In genomic region chr9:110047955-110048472, GRCh38 we compare ENCODE assay signal across 8 cellular contexts.
A peak's percentile ranks its signal among the peaks of the same experiment; 100 is the strongest.
DNase-seq lines count a peak whose midpoint lies in the region; ATAC-seq and TF ChIP-seq lines count a peak whose summit lies in the region.

No MANE protein-coding gene starts in this region.

- peaks cover 0 to 5% (median 0%) of the 10 kb centered on the region in 7 donors for H3K9me3 Mint-ChIP-seq in CD14-positive monocyte
- no peaks in the 10 kb centered on the region for H3K9me3 Mint-ChIP-seq in naive thymus-derived CD8-positive, alpha-beta T cell

- peak overlapping the region; percentile 78 for H3K4me3 ChIP-seq in effector memory CD4-positive, alpha-beta T cell (ENCODE audit: insufficient read depth, low read depth, low read length, poor library complexity, severe bottlenecking)

- POLR2A ChIA-PET in naive thymus-derived CD8-positive, alpha-beta T cell (lab: Charles Lee), result interaction anchor here (1.6 kb wide), 1 partner anchor 81 kb away, joined by 4 read pairs; no protein-coding TSS in a partner anchor

- ATAC-seq in GM19025 (IDR thresholded peaks at IDR 0.05; ENCODE audit: low read depth, unreplicated experiment) (peak; percentile 16), HG03108 (IDR thresholded peaks at IDR 0.05; ENCODE audit: unreplicated experiment) (peak; percentile 13)
- ATAC-seq in naive thymus-derived CD8-positive, alpha-beta T cell, result peak; percentile 47 to 53

- H3K27me3 ChIP-seq in effector memory CD4-positive, alpha-beta T cell (replicated peaks; ENCODE audit: control insufficient read depth, insufficient read depth, low read length, poor library complexity, severe bottlenecking), result no peaks in the 10 kb centered on the region

- peak overlapping the region in 4 of 7 donors; percentile 38 to 74 (median 64) for H3K27ac Mint-ChIP-seq in CD14-positive monocyte
- peak overlapping the region in 2 of 10 donors; percentile 69 to 80 for H3K27ac Mint-ChIP-seq in naive thymus-derived CD8-positive, alpha-beta T cell

- peaks cover 5% of the 10 kb centered on the region for H3K4me1 ChIP-seq in effector memory CD4-positive, alpha-beta T cell (ENCODE audit: control insufficient read depth, insufficient read depth, low read length, poor library complexity, severe bottlenecking)

- peaks cover 24 to 32% (median 26%) of the 10 kb centered on the region in 3 donors for H3K27me3 Mint-ChIP-seq in CD14-positive monocyte (ENCODE audit: low read depth in 3 of 3)
- H3K27me3 Mint-ChIP-seq in naive thymus-derived CD8-positive, alpha-beta T cell, result peaks cover 6 to 55% (median 35%) of the 10 kb centered on the region in 5 donors

- H3K4me3 Mint-ChIP-seq in CD14-positive monocyte, result peak overlapping the region; percentile 93 to 96
- H3K4me3 Mint-ChIP-seq in naive thymus-derived CD8-positive, alpha-beta T cell, result peak overlapping the region; percentile 74 to 96 (median 89)

- no peak overlapping the region for H3K27ac ChIP-seq in effector memory CD4-positive, alpha-beta T cell (ENCODE audit: insufficient read depth, low read length, poor library complexity, severe bottlenecking)

- DNase-seq in CD14-positive monocyte (ENCODE audit: low spot score) (no peak), SHP77 (lab: John Stamatoyannopoulos, UW) (peak; percentile 57 to 69), mucosa of gallbladder (ENCODE audit: low spot score) (no peak), SKM-1 treated with dmso at 0.1 percent for 144 hours (lab: John Stamatoyannopoulos, UW; ENCODE audit: unreplicated experiment) (no peak)
- no peak for DNase-seq in effector memory CD4-positive, alpha-beta T cell
- DNase-seq in naive thymus-derived CD8-positive, alpha-beta T cell, result peak in 3 of 10 donors; percentile 2 to 24 (median 2)

- H3K4me1 Mint-ChIP-seq in CD14-positive monocyte, result peaks cover 46% of the 10 kb centered on the region
- H3K4me1 Mint-ChIP-seq in naive thymus-derived CD8-positive, alpha-beta T cell, result peaks cover 6 to 49% (median 25%) of the 10 kb centered on the region in 4 donors

- no peaks in the 10 kb centered on the region for H3K36me3 ChIP-seq in effector memory CD4-positive, alpha-beta T cell (ENCODE audit: control insufficient read depth, insufficient read depth, low read length)

- no peaks in the 10 kb centered on the region for H3K9me3 ChIP-seq in effector memory CD4-positive, alpha-beta T cell (ENCODE audit: control insufficient read depth, low read length)

- TF ChIP-seq CTCF in CD14-positive monocyte (IDR thresholded peaks at IDR 0.05), result no peak

- intact Hi-C loops in CD14-positive monocyte (cut with micrococcal nuclease), result no loop called here

- H3K36me3 Mint-ChIP-seq in CD14-positive monocyte, result peaks cover 0 to 2% of the 10 kb centered on the region in 2 donors
- H3K36me3 Mint-ChIP-seq in naive thymus-derived CD8-positive, alpha-beta T cell, result no peaks in the 10 kb centered on the region

Comparison
In these comparisons a context has a peak if more than half of its experiments do, and no peak if none do; other contexts are left out.
1. DNase-seq: peak in SHP77 (2 of 2); none in CD14-positive monocyte (single experiment), effector memory CD4-positive, alpha-beta T cell (0 of 3), mucosa of gallbladder (single experiment) and SKM-1 treated with dmso at 0.1 percent for 144 hours (single experiment).
2. Peak in every context shown above with its lines, with median percentiles within 50 percentile points of each other: ATAC-seq.